ENCODE assay signal across 8 cellular contexts in genomic region chr6:15441215-15441868, GRCh38.
DNase-seq lines count a peak whose midpoint lies in the region; ATAC-seq lines count a peak whose summit lies in the region.

No MANE protein-coding gene starts in this region.

- ATAC-seq in HG03354 (IDR thresholded peaks at IDR 0.05; ENCODE audit: poor library complexity, severe bottlenecking, unreplicated experiment): peak; percentile 46
- ATAC-seq in activated naive CD8-positive, alpha-beta T cell treated with anti-CD3 and anti-CD28 coated beads, Interleukin-2, amount 10 ng/mL, durations not matched to agents 7 days and 5 days (ENCODE audit: low read depth): no peak
- peak; percentile 74 to 77 for ATAC-seq in left cardiac atrium
- ATAC-seq in sciatic nerve: peak; percentile 85
- ATAC-seq in GM18909 (IDR thresholded peaks at IDR 0.05; ENCODE audit: poor library complexity, unreplicated experiment): no peak
- no peak for ATAC-seq in GM19452 (IDR thresholded peaks at IDR 0.05; ENCODE audit: unreplicated experiment)

- POLR2A ChIA-PET in activated naive CD8-positive, alpha-beta T cell treated with anti-CD3 and anti-CD28 coated beads, Interleukin-2, amount 10 ng/mL, durations not matched to agents 7 days and 5 days (lab: Charles Lee): interaction anchor here (1.1 kb wide), 1 partner anchor 19 kb away, joined by 3 read pairs; no protein-coding TSS in a partner anchor

- H3K27me3 ChIP-seq in NT2/D1 (ENCODE audit: insufficient read depth, insufficient read length): no peaks in the 10 kb centered on the region

- H3K4me1 ChIP-seq in NT2/D1 (ENCODE audit: insufficient read depth, insufficient read length): peaks cover 11% of the 10 kb centered on the region

- H3K4me3 Mint-ChIP-seq in activated naive CD8-positive, alpha-beta T cell treated with anti-CD3 and anti-CD28 coated beads, Interleukin-2, amount 10 ng/mL, durations not matched to agents 7 days and 5 days: peak overlapping the region; percentile 36

- DNase-seq in D341Med (ENCODE audit: low spot score) (peak; percentile 68), NT2/D1 (ENCODE audit: low read depth, low spot score) (peak; percentile 9), left cardiac atrium (no peak), sciatic nerve (ENCODE audit: low spot score) (no peak)
- DNase-seq in activated naive CD8-positive, alpha-beta T cell treated with anti-CD3 and anti-CD28 coated beads, Interleukin-2, amount 10 ng/mL, durations not matched to agents 7 days and 5 days: no peak

- no peak overlapping the region for H3K9ac ChIP-seq in NT2/D1 (ENCODE audit: insufficient read length, low read depth)

- H3K9me3 Mint-ChIP-seq in activated naive CD8-positive, alpha-beta T cell treated with anti-CD3 and anti-CD28 coated beads, Interleukin-2, amount 10 ng/mL, durations not matched to agents 7 days and 5 days: no peaks in the 10 kb centered on the region

- peaks cover 12% of the 10 kb centered on the region for H3K36me3 Mint-ChIP-seq in activated naive CD8-positive, alpha-beta T cell treated with anti-CD3 and anti-CD28 coated beads, Interleukin-2, amount 10 ng/mL, durations not matched to agents 7 days and 5 days

- intact Hi-C loops in left cardiac atrium (cut with DNase I) (loop anchor here in 1 of 2 donors (5.0 kb wide), 1 partner anchor 189 kb away; no protein-coding TSS in a partner anchor), sciatic nerve (cut with DNase I) (no loop called here)

- peaks cover 67% of the 10 kb centered on the region for H3K4me1 Mint-ChIP-seq in activated naive CD8-positive, alpha-beta T cell treated with anti-CD3 and anti-CD28 coated beads, Interleukin-2, amount 10 ng/mL, durations not matched to agents 7 days and 5 days

- H3K4me3 ChIP-seq in NT2/D1 (ENCODE audit: insufficient read length, low read depth): no peak overlapping the region

- no peaks in the 10 kb centered on the region for H3K27me3 Mint-ChIP-seq in activated naive CD8-positive, alpha-beta T cell treated with anti-CD3 and anti-CD28 coated beads, Interleukin-2, amount 10 ng/mL, durations not matched to agents 7 days and 5 days

- no peaks in the 10 kb centered on the region for H3K36me3 ChIP-seq in NT2/D1 (ENCODE audit: insufficient read depth, insufficient read length, low read length)

- H3K27ac Mint-ChIP-seq in activated naive CD8-positive, alpha-beta T cell treated with anti-CD3 and anti-CD28 coated beads, Interleukin-2, amount 10 ng/mL, durations not matched to agents 7 days and 5 days: peak overlapping the region; percentile 26

- no peaks in the 10 kb centered on the region for H3K9me3 ChIP-seq in NT2/D1 (ENCODE audit: insufficient read depth, low read length)

Comparison
In these comparisons a context has a peak if more than half of its experiments do, and no peak if none do; other contexts are left out.
1. DNase-seq: peak in D341Med (single experiment) and NT2/D1 (single experiment); none in activated naive CD8-positive, alpha-beta T cell treated with anti-CD3 and anti-CD28 coated beads, Interleukin-2, amount 10 ng/mL, durations not matched to agents 7 days and 5 days (single experiment), left cardiac atrium (single experiment) and sciatic nerve (single experiment).
2. ATAC-seq: peak in HG03354 (single experiment), left cardiac atrium (2 of 2) and sciatic nerve (single experiment); none in activated naive CD8-positive, alpha-beta T cell treated with anti-CD3 and anti-CD28 coated beads, Interleukin-2, amount 10 ng/mL, durations not matched to agents 7 days and 5 days (single experiment), GM18909 (single experiment) and GM19452 (single experiment).